Comparison of ENCODE assay signal across 28 cellular contexts in genomic region chr2:84204995-84205394, GRCh38.
"Had no signal": no experiment of that assay in that cellular context is flagged by ENCODE, and none has a peak within 500 bp of the region (broad histone marks: within the 10 kb centered on the region; RNA-seq: fewer than 3 reads in every experiment).

No MANE protein-coding gene starts in this region.

- H3K27ac Mint-ChIP-seq: dendritic cell treated with granulocyte-macrophage colony-stimulating factor and Interleukin-4, amounts not matched to agents 40 ng/mL and 50 ng/mL, for 4 days; effector memory CD8-positive, alpha-beta T cell; endodermal cell; mesothelial cell of epicardium; naive B cell; naive thymus-derived CD8-positive, alpha-beta T cell had no signal

- ATAC-seq: effector memory CD8-positive, alpha-beta T cell; esophagus mucosa; gastrocnemius medialis; heart right ventricle; left cardiac atrium; left lung; left ventricle myocardium superior; lower lobe of right lung; mucosa of descending colon; naive thymus-derived CD8-positive, alpha-beta T cell had no signal

- H3K9me3 ChIP-seq: esophagus squamous epithelium, gastrocnemius medialis, heart right ventricle, left lung, lower lobe of right lung, mucosa of descending colon had no signal

- H3K36me3 Mint-ChIP-seq: mesothelial cell of epicardium; naive B cell; naive thymus-derived CD8-positive, alpha-beta T cell had no signal

- H3K27ac ChIP-seq: epithelial cell of prostate, esophagus squamous epithelium, gastrocnemius medialis, heart right ventricle, left lung, lower lobe of right lung had no signal

- H3K27me3 ChIP-seq: esophagus squamous epithelium, gastrocnemius medialis, left lung had no signal

- H3K4me3 ChIP-seq: esophagus squamous epithelium, gastrocnemius medialis, heart right ventricle, left lung, lower lobe of right lung, mucosa of descending colon had no signal

- H3K9me3 Mint-ChIP-seq: endodermal cell, mesothelial cell of epicardium had no signal

- H3K4me3 Mint-ChIP-seq: dendritic cell treated with granulocyte-macrophage colony-stimulating factor and Interleukin-4, amounts not matched to agents 40 ng/mL and 50 ng/mL, for 4 days; effector memory CD8-positive, alpha-beta T cell; endodermal cell; mesothelial cell of epicardium; naive B cell; naive thymus-derived CD8-positive, alpha-beta T cell had no signal

- H3K4me1 Mint-ChIP-seq: naive B cell; naive thymus-derived CD8-positive, alpha-beta T cell had no signal

- H3K4me1 ChIP-seq: esophagus squamous epithelium, gastrocnemius medialis, heart right ventricle, left lung, lower lobe of right lung had no signal

- DNase-seq: cortex of kidney; effector CD8-positive, alpha-beta T cell; effector memory CD8-positive, alpha-beta T cell; endodermal cell; erythroblast; esophagus squamous epithelium; foreskin fibroblast; foreskin melanocyte; gastrocnemius medialis; glutamatergic neuron; head of caudate nucleus; heart right ventricle; hippocampal formation; left cardiac atrium; left lung; left ventricle myocardium superior; lower lobe of right lung; mesenchymal stem cell; mucosa of descending colon; naive B cell; naive thymus-derived CD8-positive, alpha-beta T cell had no signal

- H3K36me3 ChIP-seq: esophagus squamous epithelium, gastrocnemius medialis, heart right ventricle, left lung, lower lobe of right lung had no signal

- FAIRE-seq: endometrium, islet of Langerhans, keratinocyte had no signal

- H3K27me3 Mint-ChIP-seq: dendritic cell treated with granulocyte-macrophage colony-stimulating factor and Interleukin-4, amounts not matched to agents 40 ng/mL and 50 ng/mL, for 4 days; naive B cell had no signal
